ENCODE assay signal across 29 cellular contexts in genomic region chr10:78523453-78523852, GRCh38.
"Had no signal": no experiment of that assay in that cellular context is flagged by ENCODE, and none has a peak within 500 bp of the region (broad histone marks: within the 10 kb centered on the region; RNA-seq: fewer than 3 reads in every experiment).

No MANE protein-coding gene starts in this region.

- H3K27me3 ChIP-seq: adrenal gland, Peyer's patch, SJSA1 had no signal

- H3K36me3 Mint-ChIP-seq: activated CD8-positive, alpha-beta memory T cell treated with anti-CD3 and anti-CD28 coated beads, Interleukin-2, amount 10 ng/mL, durations not matched to agents 7 days and 5 days; activated naive CD8-positive, alpha-beta T cell treated with anti-CD3 and anti-CD28 coated beads, Interleukin-2, amount 10 ng/mL, durations not matched to agents 7 days and 5 days had no signal

- H3K27ac Mint-ChIP-seq: activated B cell treated with CpG ODN at 0.5 μM for 24 hours; activated CD4-positive, alpha-beta T cell treated with anti-CD3 and anti-CD28 coated beads, Interleukin-2, amount 10 ng/mL, durations not matched to agents 24 days and 14 days; activated CD8-positive, alpha-beta memory T cell treated with anti-CD3 and anti-CD28 coated beads, Interleukin-2, amount 10 ng/mL, durations not matched to agents 7 days and 5 days; activated naive CD4-positive, alpha-beta T cell treated with anti-CD3 and anti-CD28 coated beads for 36 hours; activated naive CD8-positive, alpha-beta T cell treated with anti-CD3 and anti-CD28 coated beads, Interleukin-2, amount 10 ng/mL, durations not matched to agents 7 days and 5 days; activated T-helper 17 cell treated with anti-CD3 and anti-CD28 coated beads, Interleukin-2, amount 50 U/mL, for 72 hours; T-helper 1 cell treated with Interleukin-12 subunit alpha and Interleukin-12 subunit beta and Interleukin-4 antibody, amounts not matched to agents 30 μg/mL and 1 μg/mL, for 36 hours had no signal

- FAIRE-seq: TTC549 had no signal

- ATAC-seq: activated CD8-positive, alpha-beta memory T cell treated with anti-CD3 and anti-CD28 coated beads, Interleukin-2, amount 10 ng/mL, durations not matched to agents 7 days and 5 days; activated T-cell treated with anti-CD3 and anti-CD28 coated beads, Interleukin-2, amount 50 U/mL, for 4 hours; activated T-helper 17 cell treated with anti-CD3 and anti-CD28 coated beads, Interleukin-2, amount 50 U/mL, for 72 hours; SK-N-SH treated with all-trans-retinoic acid at 6 μM for 48 hours had no signal

- H3K27me3 Mint-ChIP-seq: activated B cell treated with CpG ODN at 0.5 μM for 24 hours; activated CD4-positive, alpha-beta T cell treated with anti-CD3 and anti-CD28 coated beads, Interleukin-2, amount 10 ng/mL, durations not matched to agents 24 days and 14 days had no signal

- H3K9me3 Mint-ChIP-seq: activated B cell treated with CpG ODN at 0.5 μM for 24 hours; activated CD4-positive, alpha-beta T cell treated with anti-CD3 and anti-CD28 coated beads, Interleukin-2, amount 10 ng/mL, durations not matched to agents 24 days and 14 days; activated naive CD4-positive, alpha-beta T cell treated with anti-CD3 and anti-CD28 coated beads for 36 hours; activated naive CD8-positive, alpha-beta T cell treated with anti-CD3 and anti-CD28 coated beads, Interleukin-2, amount 10 ng/mL, durations not matched to agents 7 days and 5 days; activated T-cell treated with anti-CD3 and anti-CD28 coated beads, Interleukin-2, amount 50 U/mL, for 4 hours; activated T-helper 17 cell treated with anti-CD3 and anti-CD28 coated beads, Interleukin-2, amount 50 U/mL, for 72 hours; T-helper 1 cell treated with Interleukin-12 subunit alpha and Interleukin-12 subunit beta and Interleukin-4 antibody, amounts not matched to agents 30 μg/mL and 1 μg/mL, for 36 hours had no signal

- H3K4me1 Mint-ChIP-seq: activated B cell treated with CpG ODN at 0.5 μM for 24 hours; activated CD8-positive, alpha-beta memory T cell treated with anti-CD3 and anti-CD28 coated beads, Interleukin-2, amount 10 ng/mL, durations not matched to agents 7 days and 5 days had no signal

- H3K4me3 Mint-ChIP-seq: activated B cell treated with CpG ODN at 0.5 μM for 24 hours; activated CD4-positive, alpha-beta T cell treated with anti-CD3 and anti-CD28 coated beads, Interleukin-2, amount 10 ng/mL, durations not matched to agents 24 days and 14 days; activated CD8-positive, alpha-beta memory T cell treated with anti-CD3 and anti-CD28 coated beads, Interleukin-2, amount 10 ng/mL, durations not matched to agents 7 days and 5 days; activated naive CD4-positive, alpha-beta T cell treated with anti-CD3 and anti-CD28 coated beads for 36 hours; activated naive CD8-positive, alpha-beta T cell treated with anti-CD3 and anti-CD28 coated beads, Interleukin-2, amount 10 ng/mL, durations not matched to agents 7 days and 5 days; activated T-cell treated with anti-CD3 and anti-CD28 coated beads, Interleukin-2, amount 50 U/mL, for 4 hours; activated T-helper 17 cell treated with anti-CD3 and anti-CD28 coated beads, Interleukin-2, amount 50 U/mL, for 72 hours; T-helper 1 cell treated with Interleukin-12 subunit alpha and Interleukin-12 subunit beta and Interleukin-4 antibody, amounts not matched to agents 30 μg/mL and 1 μg/mL, for 36 hours had no signal

- H3K4me1 ChIP-seq: adrenal gland, Peyer's patch, SJSA1 had no signal

- H3K4me3 ChIP-seq: adrenal gland, Peyer's patch, SJSA1 had no signal

- H3K27ac ChIP-seq: adrenal gland, Peyer's patch, RWPE1, SJSA1 had no signal

- H3K9me3 ChIP-seq: adrenal gland, Peyer's patch, SJSA1 had no signal

- H3K36me3 ChIP-seq: adrenal gland, Peyer's patch, SJSA1 had no signal

- DNase-seq: activated B cell treated with CpG ODN at 0.5 μM for 24 hours; activated CD4-positive, alpha-beta T cell treated with anti-CD3 and anti-CD28 coated beads for 1 hour; activated CD4-positive, alpha-beta T cell treated with anti-CD3 and anti-CD28 coated beads, Interleukin-2, amount 10 ng/mL, durations not matched to agents 24 days and 14 days; activated CD4-positive, alpha-beta T cell treated with anti-CD3 and anti-CD28 coated beads, Interleukin-2, amount 50 U/mL, for 48 hours; activated CD8-positive, alpha-beta memory T cell treated with anti-CD3 and anti-CD28 coated beads, Interleukin-2, amount 10 ng/mL, durations not matched to agents 7 days and 5 days; activated gamma-delta T cell; activated naive CD4-positive, alpha-beta T cell treated with anti-CD3 and anti-CD28 coated beads for 36 hours; activated naive CD8-positive, alpha-beta T cell treated with anti-CD3 and anti-CD28 coated beads, Interleukin-2, amount 10 ng/mL, durations not matched to agents 7 days and 5 days; activated T-cell treated with anti-CD3 and anti-CD28 coated beads, Interleukin-2, amount 50 U/mL, for 4 hours; adrenal gland; anterior cingulate cortex; KG1; NCI-H1048; NCI-H146; NCI-H187 treated with DMSO at 0.1 percent for 48 hours; NCI-H2107; NCI-H446; NCI-H524; NK-92 treated with Interleukin-12 subunit alpha and Interleukin-12 subunit beta, amount 100 ng/mL, for 24 hours; OCI-M1; Peyer's patch; SHP77; T-helper 9 cell had no signal
